In the genomic region with DNA sequence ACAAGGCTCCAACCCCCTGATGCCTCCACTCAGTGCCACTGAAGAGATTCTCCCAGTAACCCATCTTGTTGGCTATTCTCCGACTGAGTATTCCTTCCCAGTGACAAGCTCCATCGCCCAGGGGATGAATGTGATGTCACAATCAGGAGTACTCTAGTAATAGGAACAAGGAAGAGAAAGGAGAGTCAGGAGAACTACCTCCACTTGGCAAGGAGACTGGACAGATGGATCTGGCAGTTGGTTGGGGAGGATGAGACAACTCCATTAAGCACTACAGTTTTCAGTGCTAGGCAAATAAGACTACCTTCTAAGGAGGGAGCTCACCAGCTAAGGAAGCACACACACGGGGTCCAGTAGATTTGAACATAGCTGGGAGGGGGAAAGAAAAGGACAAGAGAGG, we compare ENCODE assay signal across 17 cellular contexts. TPM values are rescaled to one million over a fixed set of nuclear protein-coding genes. Genes with fewer than 3 reads are reported as not detected.
DNase-seq lines count a peak whose midpoint lies in the region; ATAC-seq and TF ChIP-seq lines count a peak whose summit lies in the region.
"Had no signal": no experiment of that assay in that cellular context is flagged by ENCODE, and none has a peak within 500 bp of the region (broad histone marks: within the 10 kb centered on the region; RNA-seq: fewer than 3 reads in every experiment).

No MANE protein-coding gene starts in this region.

- no peak for TF ChIP-seq POLR2A in prostate gland (IDR thresholded peaks at IDR 0.05)

- no peaks in the 10 kb centered on the region for H4K20me1 ChIP-seq in PC-9 (ENCODE audit: insufficient read depth)

- CTCF ChIA-PET in PC-9 (lab: Charles Lee): interaction anchor here (0.6 kb wide), 1 partner anchor 55 kb away, joined by 5 read pairs; no protein-coding TSS in a partner anchor

- no peak overlapping the region for H3K4me2 ChIP-seq in PC-9
- H3K4me2 ChIP-seq: BLaER1, KMS-11 had no signal

- ATAC-seq in naive thymus-derived CD8-positive, alpha-beta T cell: no peak
- ATAC-seq in HG03521 (IDR thresholded peaks at IDR 0.05; ENCODE audit: unreplicated experiment): no peak
- ATAC-seq: HepG2 had no signal

- H3K9me2 ChIP-seq in PC-9 (ENCODE audit: insufficient read depth): no peaks in the 10 kb centered on the region

- POLR2A ChIA-PET in PC-9 (lab: Charles Lee; ENCODE audit: unreplicated experiment): no interaction called here
- POLR2A ChIA-PET in naive thymus-derived CD8-positive, alpha-beta T cell (lab: Charles Lee): interaction anchor here (0.7 to 0.8 kb wide), 2 partner anchors 9 to 106 kb away, joined by 3 read pairs; no protein-coding TSS in a partner anchor

- 64% methylated on average over 3 of the region's 3 CpGs for WGBS in prostate gland

- no peaks in the 10 kb centered on the region for H3K27me3 ChIP-seq in prostate gland (replicated peaks; ENCODE audit: insufficient read depth)
- no peaks in the 10 kb centered on the region for H3K27me3 ChIP-seq in PC-9 (ENCODE audit: insufficient read depth, low read depth)
- H3K27me3 ChIP-seq: BLaER1, MG63 had no signal

- H3K79me2 ChIP-seq in PC-9 (ENCODE audit: low read depth): peaks cover 24% of the 10 kb centered on the region

- intact Hi-C loops in prostate gland (cut with DNase I) (no loop called here), PC-9 (cut with micrococcal nuclease; ENCODE audit: unreplicated experiment) (no loop called here)

- DNase-seq in activated naive CD8-positive, alpha-beta T cell treated with anti-CD3 and anti-CD28 coated beads for 36 hours: no peak
- DNase-seq in glutamatergic neuron (no peak), prostate gland (ENCODE audit: low spot score) (peak; percentile 49), PC-9 (no peak)
- no peak for DNase-seq in naive thymus-derived CD8-positive, alpha-beta T cell
- DNase-seq: GOT3, MG63, NCI-H1092, NCI-H2081 treated with DMSO at 0.1 percent for 48 hours, NCI-H510A treated with DMSO at 0.1 percent for 48 hours had no signal

- no TSS peak for BruUV-seq in PC-9 (replicated peaks; lab: Mats Ljungman, UMichigan)

- H3K4me3 Mint-ChIP-seq in activated naive CD8-positive, alpha-beta T cell: no peak overlapping the region
- H3K4me3 Mint-ChIP-seq in activated naive CD8-positive, alpha-beta T cell treated with anti-CD3 and anti-CD28 coated beads for 36 hours: no peak overlapping the region
- no peak overlapping the region for H3K4me3 Mint-ChIP-seq in glutamatergic neuron (ENCODE audit: unreplicated experiment)
- no peak overlapping the region for H3K4me3 Mint-ChIP-seq in naive thymus-derived CD8-positive, alpha-beta T cell

- no peaks in the 10 kb centered on the region for H3K9me3 Mint-ChIP-seq in activated naive CD8-positive, alpha-beta T cell (ENCODE audit: low read depth)
- no peaks in the 10 kb centered on the region for H3K9me3 Mint-ChIP-seq in activated naive CD8-positive, alpha-beta T cell treated with anti-CD3 and anti-CD28 coated beads for 36 hours
- H3K9me3 Mint-ChIP-seq in glutamatergic neuron (ENCODE audit: unreplicated experiment): peaks cover 1% of the 10 kb centered on the region
- H3K9me3 Mint-ChIP-seq in naive thymus-derived CD8-positive, alpha-beta T cell: no peaks in the 10 kb centered on the region

- H3K4me1 ChIP-seq in prostate gland (replicated peaks) (no peaks in the 10 kb centered on the region), PC-9 (replicated peaks; ENCODE audit: insufficient read depth) (peaks cover 6% of the 10 kb centered on the region; the same call in 1 of the 2 replicates)

- H3K36me3 ChIP-seq in prostate gland (peaks cover 14 to 21% of the 10 kb centered on the region in 2 donors), PC-9 (ENCODE audit: low read depth) (peaks cover 19% of the 10 kb centered on the region)

- no peak overlapping the region for H2AFZ ChIP-seq in PC-9

- peaks cover 15% of the 10 kb centered on the region; the same call in 1 of the 2 replicates for H3F3A ChIP-seq in PC-9 (ENCODE audit: insufficient read depth, low read depth)

- H3K9me3 ChIP-seq in prostate gland (no peaks in the 10 kb centered on the region), PC-9 (ENCODE audit: insufficient read depth, low read depth) (no peaks in the 10 kb centered on the region)
- H3K9me3 ChIP-seq: BLaER1, MG63 had no signal

- H3K27ac ChIP-seq in VCaP (peak overlapping the region; percentile 98), prostate gland (peak overlapping the region; percentile 72 to 99), PC-9 (no peak overlapping the region)
- H3K27ac ChIP-seq: BLaER1, KMS-11 had no signal

- H3K4me3 ChIP-seq in prostate gland (no peak overlapping the region), PC-9 (no peak overlapping the region)
- H3K4me3 ChIP-seq: BLaER1, MG63 had no signal

- H3K27ac Mint-ChIP-seq in activated naive CD8-positive, alpha-beta T cell: peak overlapping the region; percentile 61
- H3K27ac Mint-ChIP-seq in activated naive CD8-positive, alpha-beta T cell treated with anti-CD3 and anti-CD28 coated beads for 36 hours: no peak overlapping the region
- H3K27ac Mint-ChIP-seq in glutamatergic neuron (ENCODE audit: unreplicated experiment): peak overlapping the region; percentile 74
- peak overlapping the region in 5 of 10 donors; percentile 28 to 62 (median 48) for H3K27ac Mint-ChIP-seq in naive thymus-derived CD8-positive, alpha-beta T cell

- TF ChIP-seq CTCF in VCaP (conservative IDR thresholded peaks at IDR 0.05) (no peak), glutamatergic neuron (IDR thresholded peaks at IDR 0.05; ENCODE audit: partially characterized antibody, unreplicated experiment) (no peak), prostate gland (IDR thresholded peaks at IDR 0.05) (no peak), PC-9 (conservative IDR thresholded peaks at IDR 0.05) (no peak)

- H3K27me3 Mint-ChIP-seq in activated naive CD8-positive, alpha-beta T cell: no peaks in the 10 kb centered on the region
- H3K27me3 Mint-ChIP-seq in activated naive CD8-positive, alpha-beta T cell treated with anti-CD3 and anti-CD28 coated beads for 36 hours: no peaks in the 10 kb centered on the region
- peaks cover 2% of the 10 kb centered on the region for H3K27me3 Mint-ChIP-seq in glutamatergic neuron (ENCODE audit: unreplicated experiment)
- H3K27me3 Mint-ChIP-seq in naive thymus-derived CD8-positive, alpha-beta T cell: no peaks in the 10 kb centered on the region

- peaks cover 2% of the 10 kb centered on the region for H3K36me3 Mint-ChIP-seq in activated naive CD8-positive, alpha-beta T cell
- H3K36me3 Mint-ChIP-seq in activated naive CD8-positive, alpha-beta T cell treated with anti-CD3 and anti-CD28 coated beads for 36 hours: peaks cover 13% of the 10 kb centered on the region
- H3K36me3 Mint-ChIP-seq in glutamatergic neuron (ENCODE audit: unreplicated experiment): peaks cover 12% of the 10 kb centered on the region
- H3K36me3 Mint-ChIP-seq in naive thymus-derived CD8-positive, alpha-beta T cell: peaks cover 4 to 46% (median 5%) of the 10 kb centered on the region in 3 donors

- H3K4me1 Mint-ChIP-seq in activated naive CD8-positive, alpha-beta T cell (ENCODE audit: low read depth): peaks cover 20% of the 10 kb centered on the region
- peaks cover 9% of the 10 kb centered on the region for H3K4me1 Mint-ChIP-seq in activated naive CD8-positive, alpha-beta T cell treated with anti-CD3 and anti-CD28 coated beads for 36 hours
- peaks cover 2% of the 10 kb centered on the region for H3K4me1 Mint-ChIP-seq in glutamatergic neuron (ENCODE audit: low read depth, unreplicated experiment)
- H3K4me1 Mint-ChIP-seq in naive thymus-derived CD8-positive, alpha-beta T cell: peaks cover 10 to 34% (median 21%) of the 10 kb centered on the region in 4 donors

RNA-seq across cellular contexts. Expression of gene RNF41, which starts 5.3 kb away (rescaled TPM):
- 10 to 100 TPM; 26.4 to 31.2 TPM for total RNA-seq in activated naive CD8-positive, alpha-beta T cell treated with anti-CD3 and anti-CD28 coated beads for 36 hours
- 72.6 TPM for total RNA-seq in glutamatergic neuron (ENCODE audit: unreplicated experiment)
- 10 to 100 TPM; 74.4 to 90.4 TPM for total RNA-seq in prostate gland
- total RNA-seq in PC-9 (2021): 29.5 and 33.4 TPM in 2 replicates
- total RNA-seq in naive thymus-derived CD8-positive, alpha-beta T cell: 10 to 100 TPM; 34.2 to 35.0 TPM
- polyA plus RNA-seq in naive thymus-derived CD8-positive, alpha-beta T cell: 10 to 100 TPM; 35.7 to 45.1 (median 41.8) TPM

RNA-seq across cellular contexts. Expression of gene NABP2, which starts 7.7 kb away (rescaled TPM):
- 10 to 100 TPM; 81.2 to 84.5 TPM for total RNA-seq in activated naive CD8-positive, alpha-beta T cell treated with anti-CD3 and anti-CD28 coated beads for 36 hours
- total RNA-seq in glutamatergic neuron (ENCODE audit: unreplicated experiment): 42.6 TPM
- 10 to 100 TPM; 21.4 to 33.2 TPM for total RNA-seq in prostate gland
- total RNA-seq in PC-9 (2021): 58.2 and 68.5 TPM in 2 replicates
- total RNA-seq in naive thymus-derived CD8-positive, alpha-beta T cell: 10 to 100 TPM; 10.8 to 13.3 TPM
- 1 to 10 TPM; 3.5 to 3.9 (median 3.7) TPM for polyA plus RNA-seq in naive thymus-derived CD8-positive, alpha-beta T cell

RNA-seq across cellular contexts. Expression of gene SLC39A5, which starts 13.4 kb away (rescaled TPM):
- total RNA-seq in activated naive CD8-positive, alpha-beta T cell treated with anti-CD3 and anti-CD28 coated beads for 36 hours: under 1 TPM; 0.44 to 0.49 TPM
- total RNA-seq in glutamatergic neuron (ENCODE audit: unreplicated experiment) (0.61 TPM), prostate gland (not detected), PC-9 (2021) (0.87 and 2.8 TPM in 2 replicates)
- not detected for total RNA-seq in naive thymus-derived CD8-positive, alpha-beta T cell
- not detected for polyA plus RNA-seq in naive thymus-derived CD8-positive, alpha-beta T cell
- total RNA-seq: A172 had no signal

RNA-seq across cellular contexts. Expression of gene SMARCC2, which starts 27.2 kb away (rescaled TPM):
- total RNA-seq in activated naive CD8-positive, alpha-beta T cell treated with anti-CD3 and anti-CD28 coated beads for 36 hours: 10 to 100 TPM; 78.5 to 92.6 TPM
- total RNA-seq in glutamatergic neuron (ENCODE audit: unreplicated experiment) (196 TPM), prostate gland (100 to 1,000 TPM in 1 of 2 donors, 10 to 100 TPM in 1; 60.4 to 101 TPM), PC-9 (2021) (70.3 and 86.4 TPM in 2 replicates)
- 100 to 1,000 TPM; 189 to 197 TPM for total RNA-seq in naive thymus-derived CD8-positive, alpha-beta T cell
- polyA plus RNA-seq in naive thymus-derived CD8-positive, alpha-beta T cell: 10 to 100 TPM; 46.3 to 70.4 (median 54.1) TPM

RNA-seq across cellular contexts. Expression of gene ANKRD52, which starts 41.7 kb away (rescaled TPM):
- 10 to 100 TPM; 41.9 to 47.0 TPM for total RNA-seq in activated naive CD8-positive, alpha-beta T cell treated with anti-CD3 and anti-CD28 coated beads for 36 hours
- total RNA-seq in glutamatergic neuron (ENCODE audit: unreplicated experiment): 49.1 TPM
- total RNA-seq in prostate gland: 10 to 100 TPM; 18.5 to 29.0 TPM
- total RNA-seq in PC-9 (2021): 59.4 and 62.8 TPM in 2 replicates
- 10 to 100 TPM; 34.5 to 43.9 TPM for total RNA-seq in naive thymus-derived CD8-positive, alpha-beta T cell
- 10 to 100 TPM in 1 of 3 donors, 1 to 10 TPM in 2; 7.5 to 11.5 (median 7.9) TPM for polyA plus RNA-seq in naive thymus-derived CD8-positive, alpha-beta T cell
